ENCODE assay signal across 9 cellular contexts in genomic region chrX:110003167-110004156, GRCh38. TPM values are rescaled to one million over a fixed set of nuclear protein-coding genes. Genes with fewer than 3 reads are reported as not detected.
DNase-seq lines count a peak whose midpoint lies in the region; ATAC-seq, FAIRE-seq and TF ChIP-seq lines count a peak whose summit lies in the region.
"Had no signal": no experiment of that assay in that cellular context is flagged by ENCODE, and none has a peak within 500 bp of the region (broad histone marks: within the 10 kb centered on the region; RNA-seq: fewer than 3 reads in every experiment).

No MANE protein-coding gene starts in this region.

- CTCF ChIA-PET in activated CD8-positive, alpha-beta T cell treated with anti-CD3 and anti-CD28 coated beads, Interleukin-2, amount 10 ng/mL, durations not matched to agents 7 days and 5 days (lab: Charles Lee) = interaction anchor here (1.1 to 1.5 kb wide), 2 partner anchors 13 to 152 kb away, joined by 3 read pairs; no protein-coding TSS in a partner anchor

- H3K4me3 ChIP-seq in foreskin fibroblast (ENCODE audit: low read depth in 1 of 2, low read length in 2 of 2) = peak overlapping the region; percentile 62 to 67
- peak overlapping the region; percentile 36 to 55 (median 46) for H3K4me3 ChIP-seq in pancreas

- peaks cover 0 to 10% (median 0%) of the 10 kb centered on the region in 3 donors for H3K4me1 ChIP-seq in pancreas

- H3K9me3 Mint-ChIP-seq in activated CD8-positive, alpha-beta T cell treated with anti-CD3 and anti-CD28 coated beads, Interleukin-2, amount 10 ng/mL, durations not matched to agents 7 days and 5 days (ENCODE audit: insufficient read depth) = no peaks in the 10 kb centered on the region

- 8 to 32% methylated on average over 46 of the region's 46 CpGs for WGBS in pancreas, 2 donors

- DNase-seq in DMS 273 (lab: John Stamatoyannopoulos, UW; ENCODE audit: unreplicated experiment) (peak; percentile 61), DMS 273 treated with DMSO at 0.1 percent for 48 hours (lab: John Stamatoyannopoulos, UW) (no peak), foreskin fibroblast (peak in 1 of 2 donors; percentile 46), pancreas (peak; percentile 9 to 81 (median 53)), mesenteric fat pad (ENCODE audit: low spot score) (no peak), COLO829 (ENCODE audit: low spot score) (no peak)
- peak; percentile 23 for DNase-seq in activated CD8-positive, alpha-beta T cell treated with anti-CD3 and anti-CD28 coated beads, Interleukin-2, amount 10 ng/mL, durations not matched to agents 7 days and 5 days

- peak; percentile 5 for ATAC-seq in HG03571 (IDR thresholded peaks at IDR 0.05; ENCODE audit: unreplicated experiment)
- no peak for ATAC-seq in activated CD8-positive, alpha-beta T cell treated with anti-CD3 and anti-CD28 coated beads, Interleukin-2, amount 10 ng/mL, durations not matched to agents 7 days and 5 days
- ATAC-seq in pancreas = peak; percentile 6 to 25 (median 13)

- H3K4me3 Mint-ChIP-seq in activated CD8-positive, alpha-beta T cell treated with anti-CD3 and anti-CD28 coated beads, Interleukin-2, amount 10 ng/mL, durations not matched to agents 7 days and 5 days = peak overlapping the region; percentile 81

- H3K27ac ChIP-seq in pancreas = peak overlapping the region in 3 of 4 donors; percentile 39 to 86 (median 66)

- intact Hi-C loops in pancreas (cut with DNase I) = no loop called here

- TF ChIP-seq CTCF in foreskin fibroblast (IDR thresholded peaks at IDR 0.05; ENCODE audit: low read depth, low read length) (no peak), pancreas (IDR thresholded peaks at IDR 0.05) (no peak)

- H3K4me1 Mint-ChIP-seq in activated CD8-positive, alpha-beta T cell treated with anti-CD3 and anti-CD28 coated beads, Interleukin-2, amount 10 ng/mL, durations not matched to agents 7 days and 5 days (ENCODE audit: low read depth) = peaks cover 45% of the 10 kb centered on the region

- peaks cover 0 to 4% (median 0%) of the 10 kb centered on the region in 4 donors for H3K27me3 ChIP-seq in pancreas

- H3K27me3 Mint-ChIP-seq in activated CD8-positive, alpha-beta T cell treated with anti-CD3 and anti-CD28 coated beads, Interleukin-2, amount 10 ng/mL, durations not matched to agents 7 days and 5 days (ENCODE audit: low read depth) = no peaks in the 10 kb centered on the region

- peaks cover 12% of the 10 kb centered on the region for H3K36me3 Mint-ChIP-seq in activated CD8-positive, alpha-beta T cell treated with anti-CD3 and anti-CD28 coated beads, Interleukin-2, amount 10 ng/mL, durations not matched to agents 7 days and 5 days (ENCODE audit: low read depth)

- H3K27ac Mint-ChIP-seq in activated CD8-positive, alpha-beta T cell treated with anti-CD3 and anti-CD28 coated beads, Interleukin-2, amount 10 ng/mL, durations not matched to agents 7 days and 5 days = peak overlapping the region; percentile 85

- H3K36me3 ChIP-seq in pancreas = no peaks in the 10 kb centered on the region

- no peak for FAIRE-seq in pancreas (lab: Jason Lieb, UNC)
- FAIRE-seq: A204.1 had no signal

- H3K9me3 ChIP-seq in pancreas = no peaks in the 10 kb centered on the region

- POLR2A ChIA-PET in activated CD8-positive, alpha-beta T cell treated with anti-CD3 and anti-CD28 coated beads, Interleukin-2, amount 10 ng/mL, durations not matched to agents 7 days and 5 days (lab: Charles Lee) = interaction anchor here (1.0 to 2.1 kb wide), 2 partner anchors 9 to 13 kb away, joined by 4 to 14 read pairs; no protein-coding TSS in a partner anchor

RNA-seq across cellular contexts. Expression of gene TMEM164, which starts 0.5 kb away (rescaled TPM):
- total RNA-seq in activated CD8-positive, alpha-beta T cell treated with anti-CD3 and anti-CD28 coated beads, Interleukin-2, amount 10 ng/mL, durations not matched to agents 7 days and 5 days = 10 to 100 TPM; 17.5 to 24.1 TPM
- total RNA-seq in pancreas = 10 to 100 TPM in 5 of 6 donors, 1 to 10 TPM in 1; 8.1 to 21.3 (median 13.0) TPM
- 10 to 100 TPM in 1 of 2 donors, 1 to 10 TPM in 1; 7.3 to 11.1 TPM for polyA plus RNA-seq in pancreas
- total RNA-seq in mesenteric fat pad = 49.7 TPM

Comparison
In these comparisons a context has a peak if more than half of its experiments do, and no peak if none do; other contexts are left out.
1. DNase-seq: peak in DMS 273 (single experiment), activated CD8-positive, alpha-beta T cell treated with anti-CD3 and anti-CD28 coated beads, Interleukin-2, amount 10 ng/mL, durations not matched to agents 7 days and 5 days (single experiment) and pancreas (6 of 6); none in DMS 273 treated with DMSO at 0.1 percent for 48 hours (single experiment), mesenteric fat pad (single experiment) and COLO829 (single experiment).